In the genomic region with DNA sequence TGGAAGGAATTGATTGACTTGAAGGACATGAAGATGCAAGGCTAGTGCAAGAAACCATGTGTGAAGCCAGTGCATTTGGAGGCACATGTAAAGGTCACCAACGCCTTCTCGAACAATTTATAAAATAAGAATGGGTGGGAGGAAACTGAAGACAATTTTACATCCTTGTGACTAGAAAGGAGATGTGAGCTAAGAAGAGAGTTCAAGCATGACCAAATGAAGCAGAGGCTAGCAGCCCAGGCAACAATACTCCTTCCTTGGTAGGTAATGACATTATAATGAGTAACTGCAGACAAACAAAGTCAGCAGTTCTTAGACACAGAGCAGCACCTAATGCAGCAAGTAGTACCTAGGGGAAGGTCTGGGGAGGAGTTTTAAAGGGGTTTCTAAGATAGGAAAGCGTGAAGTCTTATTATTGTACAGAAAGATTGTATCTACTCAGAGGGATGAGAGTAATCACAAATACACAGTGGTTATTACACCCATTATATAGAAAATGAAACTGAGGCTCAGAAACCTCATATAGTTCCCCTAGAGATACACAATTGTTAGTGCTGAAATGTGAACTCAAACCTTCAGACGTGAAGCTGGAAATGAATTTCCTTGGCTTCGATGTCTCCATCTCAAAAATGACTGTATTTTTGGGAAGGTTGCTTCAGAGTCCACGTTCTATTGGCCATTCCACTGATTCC, we compare ENCODE assay signal across 19 cellular contexts. TPM values are rescaled to one million over a fixed set of nuclear protein-coding genes. Genes with fewer than 3 reads are reported as not detected.
DNase-seq lines count a peak whose midpoint lies in the region; ATAC-seq, FAIRE-seq and TF ChIP-seq lines count a peak whose summit lies in the region.
"Had no signal": no experiment of that assay in that cellular context is flagged by ENCODE, and none has a peak within 500 bp of the region (broad histone marks: within the 10 kb centered on the region; RNA-seq: fewer than 3 reads in every experiment).

No MANE protein-coding gene starts in this region.

- H3K27me3 ChIP-seq in small intestine (ENCODE audit: control insufficient read depth in 2 of 2, insufficient read depth in 2 of 2, low read length in 2 of 2), result no peaks in the 10 kb centered on the region
- H3K27me3 ChIP-seq in thyroid gland, result no peaks in the 10 kb centered on the region
- H3K27me3 ChIP-seq: colonic mucosa, foreskin keratinocyte, Peyer's patch had no signal

- WGBS in small intestine, 3 donors, result 80 to 89% (median 88%) methylated on average over 6 of the region's 6 CpGs
- WGBS in thyroid gland, 2 donors, result 93 to 96% methylated on average over 6 of the region's 6 CpGs

- ATAC-seq in GM18498 (IDR thresholded peaks at IDR 0.05; ENCODE audit: unreplicated experiment) (peak; percentile 72), GM19463 (IDR thresholded peaks at IDR 0.05; ENCODE audit: unreplicated experiment) (peak; percentile 57), HG02938 (IDR thresholded peaks at IDR 0.05; ENCODE audit: unreplicated experiment) (peak; percentile 68)
- peak; percentile 38 for ATAC-seq in activated T-helper 17 cell treated with anti-CD3 and anti-CD28 coated beads, Interleukin-2, amount 50 U/mL, for 72 hours (replicated peaks)
- ATAC-seq: foreskin keratinocyte, left colon had no signal

- no peaks in the 10 kb centered on the region for H3K9me3 Mint-ChIP-seq in activated T-helper 17 cell treated with anti-CD3 and anti-CD28 coated beads, Interleukin-2, amount 50 U/mL, for 72 hours

- no peak overlapping the region for H3K27ac Mint-ChIP-seq in activated T-helper 17 cell treated with anti-CD3 and anti-CD28 coated beads, Interleukin-2, amount 50 U/mL, for 72 hours

- no peaks in the 10 kb centered on the region for H3K4me1 ChIP-seq in small intestine (ENCODE audit: control insufficient read depth in 2 of 2, insufficient read depth in 1 of 2, low read depth in 1 of 2, low read length in 1 of 2)
- no peaks in the 10 kb centered on the region for H3K4me1 ChIP-seq in thyroid gland
- H3K4me1 ChIP-seq: Caco-2, colonic mucosa, Peyer's patch had no signal

- H3K27me3 Mint-ChIP-seq in activated T-helper 17 cell treated with anti-CD3 and anti-CD28 coated beads, Interleukin-2, amount 50 U/mL, for 72 hours, result no peaks in the 10 kb centered on the region

- H3K36me3 Mint-ChIP-seq in activated T-helper 17 cell treated with anti-CD3 and anti-CD28 coated beads, Interleukin-2, amount 50 U/mL, for 72 hours (ENCODE audit: low read depth), result no peaks in the 10 kb centered on the region

- no peak for DNase-seq in small intestine
- DNase-seq in occipital lobe (lab: John Stamatoyannopoulos, UW), result no peak
- DNase-seq in T-helper 1 cell, result no peak
- DNase-seq in thyroid gland, result no peak
- DNase-seq: activated naive CD4-positive, alpha-beta T cell treated with Interleukin-2 at 50 U/mL for 16 hours; Caco-2; colonic mucosa; foreskin keratinocyte; left colon; NCI-H1930; Peyer's patch; stimulated activated CD4-positive, alpha-beta T cell treated with anti-CD3 and anti-CD28 coated beads, Interleukin-2, amount 100 ng/mL, for 48 hours had no signal

- H3K4me1 Mint-ChIP-seq in activated T-helper 17 cell treated with anti-CD3 and anti-CD28 coated beads, Interleukin-2, amount 50 U/mL, for 72 hours, result peaks cover 7% of the 10 kb centered on the region

- TF ChIP-seq POLR2A in thyroid gland (IDR thresholded peaks at IDR 0.05), result no peak

- H3K36me3 ChIP-seq in small intestine (ENCODE audit: control insufficient read depth in 2 of 2, insufficient read depth in 2 of 2, low read length in 2 of 2), result no peaks in the 10 kb centered on the region
- H3K36me3 ChIP-seq in thyroid gland, result no peaks in the 10 kb centered on the region
- H3K36me3 ChIP-seq: colonic mucosa, Peyer's patch had no signal

- no peak overlapping the region for H3K4me3 ChIP-seq in small intestine (ENCODE audit: low read depth in 1 of 2, low read length in 2 of 2)
- H3K4me3 ChIP-seq in thyroid gland (replicated peaks in 1 of 3), result no peak overlapping the region
- H3K4me3 ChIP-seq: colonic mucosa, Peyer's patch had no signal

- intact Hi-C loops in thyroid gland (cut with DNase I), result no loop called here

- no peaks in the 10 kb centered on the region for H3K9me3 ChIP-seq in small intestine (ENCODE audit: control insufficient read depth, low read depth)
- H3K9me3 ChIP-seq in thyroid gland, result no peaks in the 10 kb centered on the region
- H3K9me3 ChIP-seq: Caco-2, colonic mucosa, Peyer's patch had no signal

- TF ChIP-seq CTCF in thyroid gland (IDR thresholded peaks at IDR 0.05), result no peak

- H3K27ac ChIP-seq in small intestine (ENCODE audit: low read depth in 1 of 2, low read length in 1 of 2), result no peak overlapping the region
- no peak overlapping the region for H3K27ac ChIP-seq in thyroid gland
- H3K27ac ChIP-seq: colonic mucosa, foreskin keratinocyte, Peyer's patch had no signal

- FAIRE-seq in small intestine (lab: Jason Lieb, UNC), result no peak
- FAIRE-seq: HTR-8/SVneo had no signal

- H3K4me3 Mint-ChIP-seq in activated T-helper 17 cell treated with anti-CD3 and anti-CD28 coated beads, Interleukin-2, amount 50 U/mL, for 72 hours, result no peak overlapping the region

RNA-seq across cellular contexts. Expression of gene ATXN3L, which starts 56.1 kb away (rescaled TPM):
- not detected for total RNA-seq in activated T-helper 17 cell treated with anti-CD3 and anti-CD28 coated beads, Interleukin-2, amount 50 U/mL, for 72 hours
- not detected for polyA plus RNA-seq in small intestine
- total RNA-seq in occipital lobe (not detected), thyroid gland (not detected)
- total RNA-seq: Caco-2, colonic mucosa, foreskin keratinocyte, left colon, osteoblast, Peyer's patch had no signal
- polyA plus RNA-seq: foreskin keratinocyte, thymus had no signal
